ENCODE assay signal across 8 cellular contexts in the genomic region with DNA sequence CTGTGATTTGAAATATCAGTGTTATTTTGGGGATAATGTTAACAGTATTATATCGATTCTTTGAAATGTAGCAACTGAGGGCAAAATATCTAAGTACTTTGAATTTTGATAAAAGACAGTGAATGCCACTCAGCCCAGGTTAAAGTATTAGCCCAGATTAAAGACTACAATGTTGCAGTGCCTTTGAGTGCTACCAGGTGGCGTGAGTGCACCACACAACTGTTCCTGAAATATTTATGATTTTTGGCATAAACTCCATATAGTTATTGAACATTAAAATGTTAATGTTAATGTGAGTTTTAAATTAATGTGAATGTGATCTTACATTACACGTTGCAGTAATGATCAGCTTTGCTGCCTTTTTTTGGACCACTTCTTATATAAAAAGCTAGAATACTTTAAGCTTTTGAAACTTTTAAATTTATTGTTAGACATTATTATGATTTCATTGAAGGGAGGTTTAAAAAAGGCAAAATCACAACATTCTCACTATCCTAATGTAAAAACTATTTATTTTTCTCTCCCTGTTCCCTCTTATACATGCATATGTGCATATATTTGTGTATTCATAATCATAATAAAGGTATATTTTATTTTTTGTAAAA. TPM values are rescaled to one million over a fixed set of nuclear protein-coding genes. Genes with fewer than 3 reads are reported as not detected.
DNase-seq lines count a peak whose midpoint lies in the region; ATAC-seq and TF ChIP-seq lines count a peak whose summit lies in the region.

No MANE protein-coding gene starts in this region.

- in situ Hi-C loops in astrocyte of the spinal cord (cut with HindIII; ENCODE audit: low sequenced_read_pairs) = no loop called here

- DNase-seq in GM06990 (ENCODE audit: extremely low read depth, insufficient read length) = no peak
- DNase-seq in OCI-M1 (lab: John Stamatoyannopoulos, UW) = peak; percentile 65
- peak; percentile 36 for DNase-seq in astrocyte of the spinal cord (ENCODE audit: low read depth, low spot score)
- DNase-seq in kidney tubule cell (ENCODE audit: low spot score) = peak; percentile 41
- DNase-seq in upper lobe of right lung = no peak
- DNase-seq in GF-D8 (lab: John Stamatoyannopoulos, UW) = no peak

- no peak overlapping the region for H3K27ac ChIP-seq in 22Rv1
- no peak overlapping the region for H3K27ac ChIP-seq in upper lobe of right lung

- TF ChIP-seq CTCF in 22Rv1 (IDR thresholded peaks at IDR 0.05) (peak; percentile 93), GM06990 (IDR thresholded peaks at IDR 0.05; ENCODE audit: insufficient read depth, low read length, poor library complexity, severe bottlenecking) (peak; percentile 77), astrocyte of the spinal cord (IDR thresholded peaks at IDR 0.05; ENCODE audit: low read depth, low read length) (peak; percentile 88), upper lobe of right lung (IDR thresholded peaks at IDR 0.05) (peak; percentile 78)

- intact Hi-C loops in upper lobe of right lung (cut with DNase I) = loop anchor here (10.0 kb wide), 1 partner anchor 202 kb away; no protein-coding TSS in a partner anchor

- H3K36me3 ChIP-seq in GM06990 (ENCODE audit: control insufficient read depth, insufficient read depth, low read length) = peaks cover 8% of the 10 kb centered on the region
- H3K36me3 ChIP-seq in upper lobe of right lung = peaks cover 70% of the 10 kb centered on the region

- H3K9me3 ChIP-seq in upper lobe of right lung = no peaks in the 10 kb centered on the region

- H3K27me3 ChIP-seq in GM06990 (replicated peaks; ENCODE audit: control insufficient read depth, insufficient read depth, low read length) (no peaks in the 10 kb centered on the region), upper lobe of right lung (no peaks in the 10 kb centered on the region)

- no peaks in the 10 kb centered on the region for H3K4me1 ChIP-seq in upper lobe of right lung

- ATAC-seq in HG03175 (IDR thresholded peaks at IDR 0.05; ENCODE audit: unreplicated experiment) (peak; percentile 70), upper lobe of right lung (peak; percentile 78)

- H3K4me3 ChIP-seq in GM06990 (replicated peaks; ENCODE audit: low read depth, low read length) (no peak overlapping the region), astrocyte of the spinal cord (ENCODE audit: low read depth, low read length) (no peak overlapping the region), upper lobe of right lung (no peak overlapping the region)

RNA-seq across cellular contexts. Expression of a gene that starts 22.5 kb away (rescaled TPM):
- total RNA-seq in upper lobe of right lung = 31.3 TPM

RNA-seq across cellular contexts. Expression of a gene that starts 36.9 kb away (rescaled TPM):
- total RNA-seq in upper lobe of right lung = 4.5 TPM

RNA-seq across cellular contexts. Expression of a gene that starts 46.9 kb away (rescaled TPM):
- 25.0 TPM for total RNA-seq in upper lobe of right lung

RNA-seq across cellular contexts. Expression of a gene that starts 46.9 kb away (rescaled TPM):
- not detected for total RNA-seq in upper lobe of right lung

Comparison
In these comparisons a context has a peak if more than half of its experiments do, and no peak if none do; other contexts are left out.
1. DNase-seq: peak in OCI-M1 (single experiment), astrocyte of the spinal cord (single experiment) and kidney tubule cell (single experiment); none in GM06990 (single experiment), upper lobe of right lung (single experiment) and GF-D8 (single experiment).
2. Peak in every context shown above with its lines, with median percentiles within 50 percentile points of each other: CTCF ChIP-seq.